Comparison of ENCODE assay signal across 1 cellular context in the genomic region with DNA sequence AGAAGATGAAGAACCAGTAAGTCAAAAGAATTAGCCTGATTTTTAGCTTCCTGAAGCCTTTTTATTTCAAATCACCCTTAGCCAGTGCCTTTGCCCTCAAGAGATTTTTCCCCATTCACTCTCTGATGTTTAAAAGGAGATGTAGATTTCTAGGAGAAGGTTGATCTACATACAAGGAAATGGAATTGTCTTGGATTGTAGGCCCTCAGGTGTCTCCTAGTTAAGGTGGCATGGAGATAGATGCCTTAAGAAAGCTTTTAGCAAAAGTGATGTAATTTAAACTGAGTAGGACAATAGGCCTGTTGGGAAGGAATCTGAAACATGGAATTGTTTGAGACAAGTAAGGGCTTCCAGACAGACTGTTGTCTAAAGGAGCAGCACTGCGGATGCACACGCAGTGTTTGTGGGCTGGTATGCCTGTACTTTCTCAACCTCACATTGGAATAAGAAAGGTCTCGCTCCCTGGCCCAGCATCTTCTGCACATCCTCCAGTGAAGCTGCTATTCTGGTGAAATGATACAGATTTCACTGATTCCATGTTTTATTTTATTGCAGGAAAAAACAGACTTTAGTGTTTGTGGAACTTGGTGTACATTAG.
TF ChIP-seq lines count a peak whose summit lies in the region.

No MANE protein-coding gene starts in this region.

TF ChIP-seq in GM23338, 12 proteins besides CTCF, POLR2A, EP300 and RAD21:
- TF ChIP-seq, protein P1, sequence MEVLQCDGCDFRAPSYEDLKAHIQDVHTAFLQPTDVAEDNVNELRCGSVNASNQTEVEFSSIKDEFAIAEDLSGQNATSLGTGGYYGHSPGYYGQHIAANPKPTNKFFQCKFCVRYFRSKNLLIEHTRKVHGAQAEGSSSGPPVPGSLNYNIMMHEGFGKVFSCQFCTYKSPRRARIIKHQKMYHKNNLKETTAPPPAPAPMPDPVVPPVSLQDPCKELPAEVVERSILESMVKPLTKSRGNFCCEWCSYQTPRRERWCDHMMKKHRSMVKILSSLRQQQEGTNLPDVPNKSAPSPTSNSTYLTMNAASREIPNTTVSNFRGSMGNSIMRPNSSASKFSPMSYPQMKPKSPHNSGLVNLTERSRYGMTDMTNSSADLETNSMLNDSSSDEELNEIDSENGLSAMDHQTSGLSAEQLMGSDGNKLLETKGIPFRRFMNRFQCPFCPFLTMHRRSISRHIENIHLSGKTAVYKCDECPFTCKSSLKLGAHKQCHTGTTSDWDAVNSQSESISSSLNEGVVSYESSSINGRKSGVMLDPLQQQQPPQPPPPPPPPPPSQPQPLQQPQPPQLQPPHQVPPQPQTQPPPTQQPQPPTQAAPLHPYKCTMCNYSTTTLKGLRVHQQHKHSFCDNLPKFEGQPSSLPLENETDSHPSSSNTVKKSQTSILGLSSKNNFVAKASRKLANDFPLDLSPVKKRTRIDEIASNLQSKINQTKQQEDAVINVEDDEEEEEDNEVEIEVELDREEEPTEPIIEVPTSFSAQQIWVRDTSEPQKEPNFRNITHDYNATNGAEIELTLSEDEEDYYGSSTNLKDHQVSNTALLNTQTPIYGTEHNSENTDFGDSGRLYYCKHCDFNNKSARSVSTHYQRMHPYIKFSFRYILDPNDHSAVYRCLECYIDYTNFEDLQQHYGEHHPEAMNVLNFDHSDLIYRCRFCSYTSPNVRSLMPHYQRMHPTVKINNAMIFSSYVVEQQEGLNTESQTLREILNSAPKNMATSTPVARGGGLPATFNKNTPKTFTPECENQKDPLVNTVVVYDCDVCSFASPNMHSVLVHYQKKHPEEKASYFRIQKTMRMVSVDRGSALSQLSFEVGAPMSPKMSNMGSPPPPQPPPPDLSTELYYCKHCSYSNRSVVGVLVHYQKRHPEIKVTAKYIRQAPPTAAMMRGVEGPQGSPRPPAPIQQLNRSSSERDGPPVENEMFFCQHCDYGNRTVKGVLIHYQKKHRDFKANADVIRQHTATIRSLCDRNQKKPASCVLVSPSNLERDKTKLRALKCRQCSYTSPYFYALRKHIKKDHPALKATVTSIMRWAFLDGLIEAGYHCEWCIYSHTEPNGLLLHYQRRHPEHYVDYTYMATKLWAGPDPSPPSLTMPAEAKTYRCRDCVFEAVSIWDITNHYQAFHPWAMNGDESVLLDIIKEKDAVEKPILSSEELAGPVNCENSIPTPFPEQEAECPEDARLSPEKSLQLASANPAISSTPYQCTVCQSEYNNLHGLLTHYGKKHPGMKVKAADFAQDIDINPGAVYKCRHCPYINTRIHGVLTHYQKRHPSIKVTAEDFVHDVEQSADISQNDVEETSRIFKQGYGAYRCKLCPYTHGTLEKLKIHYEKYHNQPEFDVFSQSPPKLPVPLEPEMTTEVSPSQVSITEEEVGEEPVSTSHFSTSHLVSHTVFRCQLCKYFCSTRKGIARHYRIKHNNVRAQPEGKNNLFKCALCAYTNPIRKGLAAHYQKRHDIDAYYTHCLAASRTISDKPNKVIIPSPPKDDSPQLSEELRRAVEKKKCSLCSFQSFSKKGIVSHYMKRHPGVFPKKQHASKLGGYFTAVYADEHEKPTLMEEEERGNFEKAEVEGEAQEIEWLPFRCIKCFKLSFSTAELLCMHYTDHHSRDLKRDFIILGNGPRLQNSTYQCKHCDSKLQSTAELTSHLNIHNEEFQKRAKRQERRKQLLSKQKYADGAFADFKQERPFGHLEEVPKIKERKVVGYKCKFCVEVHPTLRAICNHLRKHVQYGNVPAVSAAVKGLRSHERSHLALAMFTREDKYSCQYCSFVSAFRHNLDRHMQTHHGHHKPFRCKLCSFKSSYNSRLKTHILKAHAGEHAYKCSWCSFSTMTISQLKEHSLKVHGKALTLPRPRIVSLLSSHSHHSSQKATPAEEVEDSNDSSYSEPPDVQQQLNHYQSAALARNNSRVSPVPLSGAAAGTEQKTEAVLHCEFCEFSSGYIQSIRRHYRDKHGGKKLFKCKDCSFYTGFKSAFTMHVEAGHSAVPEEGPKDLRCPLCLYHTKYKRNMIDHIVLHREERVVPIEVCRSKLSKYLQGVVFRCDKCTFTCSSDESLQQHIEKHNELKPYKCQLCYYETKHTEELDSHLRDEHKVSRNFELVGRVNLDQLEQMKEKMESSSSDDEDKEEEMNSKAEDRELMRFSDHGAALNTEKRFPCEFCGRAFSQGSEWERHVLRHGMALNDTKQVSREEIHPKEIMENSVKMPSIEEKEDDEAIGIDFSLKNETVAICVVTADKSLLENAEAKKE (CRISPR knock-in tag; IDR thresholded peaks at IDR 0.05) = no peak
- no peak for TF ChIP-seq EZH2 (IDR thresholded peaks at IDR 0.05; ENCODE audit: low read depth, unreplicated experiment)
- TF ChIP-seq JUNB (IDR thresholded peaks at IDR 0.05; ENCODE audit: unreplicated experiment) = no peak
- TF ChIP-seq CREB1 (CRISPR knock-in tag; IDR thresholded peaks at IDR 0.05; ENCODE audit: low read depth) = no peak
- no peak for TF ChIP-seq STAT1 (IDR thresholded peaks at IDR 0.05; ENCODE audit: unreplicated experiment)
- TF ChIP-seq, protein P2, sequence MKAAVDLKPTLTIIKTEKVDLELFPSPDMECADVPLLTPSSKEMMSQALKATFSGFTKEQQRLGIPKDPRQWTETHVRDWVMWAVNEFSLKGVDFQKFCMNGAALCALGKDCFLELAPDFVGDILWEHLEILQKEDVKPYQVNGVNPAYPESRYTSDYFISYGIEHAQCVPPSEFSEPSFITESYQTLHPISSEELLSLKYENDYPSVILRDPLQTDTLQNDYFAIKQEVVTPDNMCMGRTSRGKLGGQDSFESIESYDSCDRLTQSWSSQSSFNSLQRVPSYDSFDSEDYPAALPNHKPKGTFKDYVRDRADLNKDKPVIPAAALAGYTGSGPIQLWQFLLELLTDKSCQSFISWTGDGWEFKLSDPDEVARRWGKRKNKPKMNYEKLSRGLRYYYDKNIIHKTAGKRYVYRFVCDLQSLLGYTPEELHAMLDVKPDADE (IDR thresholded peaks at IDR 0.05) = no peak
TF ChIP-seq in GM23338: peak in this region for 0.
